In the genomic region with DNA sequence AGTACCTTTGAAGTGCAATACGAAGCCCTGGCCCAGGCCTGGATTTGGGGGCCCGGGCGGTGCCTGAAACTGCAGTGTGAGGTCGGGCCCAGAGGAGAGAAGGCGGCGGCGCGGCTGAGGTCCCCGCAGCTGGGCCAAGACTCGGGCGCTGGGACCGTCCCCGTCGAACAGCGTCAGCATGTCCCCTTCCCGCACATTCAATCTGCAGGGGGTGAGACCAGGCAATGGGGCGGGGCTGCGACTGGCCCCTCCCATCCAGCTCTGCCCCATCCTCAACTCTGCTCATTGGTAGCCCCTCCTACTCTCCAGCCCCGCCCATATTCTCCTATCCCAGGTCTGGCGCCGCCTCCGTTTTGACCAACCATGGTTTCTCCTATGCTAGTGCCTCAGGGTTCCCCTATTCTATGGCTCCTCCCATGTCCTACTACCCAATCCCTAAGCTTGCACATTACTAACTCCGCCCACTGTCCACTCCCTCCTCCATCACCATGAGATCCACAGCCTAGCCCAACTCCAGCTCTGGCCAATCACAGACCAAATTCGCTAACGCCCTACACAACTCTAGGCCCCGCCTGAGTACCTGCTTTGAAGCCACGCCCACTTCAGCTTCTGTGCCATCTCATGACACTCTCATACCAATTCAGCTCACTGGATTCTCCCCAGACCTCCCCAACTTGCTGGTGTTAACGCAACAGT, we compare ENCODE assay signal across 1 cellular context.
TF ChIP-seq lines count a peak whose summit lies in the region.

No MANE protein-coding gene starts in this region.

TF ChIP-seq in SK-N-SH treated with all-trans-retinoic acid at 6 μM for 48 hours, 23 proteins besides CTCF, POLR2A, EP300 and RAD21 (continued from another document):
- TF ChIP-seq POU6F1 (CRISPR knock-in tag; IDR thresholded peaks at IDR 0.05; ENCODE audit: borderline replicate concordance, low read depth) = no peak
- TF ChIP-seq TOX (CRISPR knock-in tag; IDR thresholded peaks at IDR 0.05; ENCODE audit: borderline replicate concordance) = no peak
- no peak for TF ChIP-seq ARNTL (CRISPR knock-in tag; IDR thresholded peaks at IDR 0.05; ENCODE audit: borderline replicate concordance, low read depth)
- no peak for TF ChIP-seq ZNF565 (CRISPR knock-in tag; conservative IDR thresholded peaks at IDR 0.05; ENCODE audit: low read depth)
- no peak for TF ChIP-seq ZFP3 (CRISPR knock-in tag; IDR thresholded peaks at IDR 0.05)
- TF ChIP-seq ESRRG (CRISPR knock-in tag; IDR thresholded peaks at IDR 0.05) = no peak
- TF ChIP-seq PPARA (CRISPR knock-in tag; IDR thresholded peaks at IDR 0.05; ENCODE audit: borderline replicate concordance) = no peak
- TF ChIP-seq CSDC2 (CRISPR knock-in tag; IDR thresholded peaks at IDR 0.05) = no peak
- TF ChIP-seq, protein P1, sequence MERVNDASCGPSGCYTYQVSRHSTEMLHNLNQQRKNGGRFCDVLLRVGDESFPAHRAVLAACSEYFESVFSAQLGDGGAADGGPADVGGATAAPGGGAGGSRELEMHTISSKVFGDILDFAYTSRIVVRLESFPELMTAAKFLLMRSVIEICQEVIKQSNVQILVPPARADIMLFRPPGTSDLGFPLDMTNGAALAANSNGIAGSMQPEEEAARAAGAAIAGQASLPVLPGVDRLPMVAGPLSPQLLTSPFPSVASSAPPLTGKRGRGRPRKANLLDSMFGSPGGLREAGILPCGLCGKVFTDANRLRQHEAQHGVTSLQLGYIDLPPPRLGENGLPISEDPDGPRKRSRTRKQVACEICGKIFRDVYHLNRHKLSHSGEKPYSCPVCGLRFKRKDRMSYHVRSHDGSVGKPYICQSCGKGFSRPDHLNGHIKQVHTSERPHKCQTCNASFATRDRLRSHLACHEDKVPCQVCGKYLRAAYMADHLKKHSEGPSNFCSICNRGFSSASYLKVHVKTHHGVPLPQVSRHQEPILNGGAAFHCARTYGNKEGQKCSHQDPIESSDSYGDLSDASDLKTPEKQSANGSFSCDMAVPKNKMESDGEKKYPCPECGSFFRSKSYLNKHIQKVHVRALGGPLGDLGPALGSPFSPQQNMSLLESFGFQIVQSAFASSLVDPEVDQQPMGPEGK (CRISPR knock-in tag; IDR thresholded peaks at IDR 0.05; ENCODE audit: borderline replicate concordance) = no peak
- no peak for TF ChIP-seq ISL1 (CRISPR knock-in tag; IDR thresholded peaks at IDR 0.05)
- TF ChIP-seq SNAI2 (CRISPR knock-in tag; IDR thresholded peaks at IDR 0.05) = no peak
